In the genomic region with DNA sequence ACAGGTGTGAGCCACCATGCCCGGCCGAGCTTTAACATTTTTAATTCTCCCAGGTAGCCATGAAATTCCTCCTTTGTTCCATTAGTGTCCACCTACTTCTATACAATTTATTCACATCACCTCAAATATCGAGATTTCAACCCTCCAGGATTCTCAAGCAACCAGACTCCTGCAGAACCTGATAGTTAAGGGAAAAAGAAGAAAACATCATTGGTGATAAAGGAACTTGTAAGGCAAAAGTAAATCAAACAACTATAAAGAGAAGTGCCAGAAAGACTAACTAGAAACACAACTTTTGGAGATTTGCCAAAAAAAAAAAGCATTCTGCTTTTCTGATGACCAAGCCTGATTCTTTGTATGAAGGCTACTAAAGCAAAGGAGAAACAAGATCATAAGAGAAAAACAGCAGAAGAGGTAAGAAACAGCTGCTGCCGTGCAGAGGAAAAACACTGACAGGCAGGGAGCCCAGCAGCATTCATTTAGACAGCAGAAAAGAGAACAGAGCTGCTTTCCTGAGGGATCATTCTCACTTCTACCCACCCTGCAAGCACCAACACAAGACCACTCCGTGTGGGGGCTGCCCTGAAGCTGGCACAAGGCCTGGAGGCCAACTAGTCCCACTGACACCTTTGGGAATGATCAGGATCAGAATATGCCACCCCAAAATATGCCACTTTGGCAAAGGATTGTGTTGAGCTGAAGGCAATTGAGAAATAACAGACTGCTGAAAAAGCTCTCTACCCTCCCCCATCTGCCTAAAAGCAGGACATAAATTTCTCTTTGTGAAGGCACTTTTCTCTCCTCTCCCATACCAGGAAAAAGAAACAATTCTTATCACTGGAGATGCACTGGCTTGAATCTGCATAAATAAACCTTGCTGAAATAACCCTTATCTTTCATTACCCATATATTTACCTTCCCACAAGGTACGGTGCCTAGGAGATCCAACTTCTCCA, we compare ENCODE assay signal across 14 cellular contexts.
DNase-seq lines count a peak whose midpoint lies in the region; FAIRE-seq and TF ChIP-seq lines count a peak whose summit lies in the region.
"Had no signal": no experiment of that assay in that cellular context is flagged by ENCODE, and none has a peak within 500 bp of the region (broad histone marks: within the 10 kb centered on the region; RNA-seq: fewer than 3 reads in every experiment).

No MANE protein-coding gene starts in this region.

- H3K4me3 Mint-ChIP-seq in astrocyte (ENCODE audit: unreplicated experiment) (no peak overlapping the region), immature natural killer cell (no peak overlapping the region)
- H3K4me3 Mint-ChIP-seq: dendritic cell treated with granulocyte-macrophage colony-stimulating factor and Interleukin-4, amounts not matched to agents 40 ng/mL and 50 ng/mL, for 4 days; naive B cell; stimulated activated memory B cell treated with anti-CD40 and anti-IgM and Interleukin-4, amounts not matched to agents 10 μg/mL and 1 μg/mL and 100 μg/mL, for 72 hours had no signal

- H3K27ac ChIP-seq in astrocyte (ENCODE audit: low read depth, low read length) (no peak overlapping the region), kidney (ENCODE audit: low read depth in 2 of 2, low read length in 2 of 2) (peak overlapping the region; percentile 18), skin epidermis (peak overlapping the region in 16 of 21 experiments; percentile 5 to 74 (median 54)), RWPE1 (no peak overlapping the region)
- H3K27ac ChIP-seq: WERI-Rb-1 had no signal

- FAIRE-seq in astrocyte (lab: Jason Lieb, UNC), result no peak
- no peak for FAIRE-seq in kidney (lab: Jason Lieb, UNC)

- DNase-seq in KBM-7 (peak; percentile 8), astrocyte (ENCODE audit: low read depth) (no peak), kidney (no peak), kidney tubule cell (ENCODE audit: low spot score) (no peak), CD1c-positive myeloid dendritic cell (ENCODE audit: extremely low spot score) (no peak), immature natural killer cell (no peak), RWPE1 (ENCODE audit: low spot score) (no peak)
- DNase-seq: HCEC 1CT, Karpas-422, naive B cell, WERI-Rb-1 had no signal

- H3K27ac Mint-ChIP-seq in astrocyte (ENCODE audit: unreplicated experiment), result no peak overlapping the region
- no peak overlapping the region for H3K27ac Mint-ChIP-seq in immature natural killer cell
- H3K27ac Mint-ChIP-seq: dendritic cell treated with granulocyte-macrophage colony-stimulating factor and Interleukin-4, amounts not matched to agents 40 ng/mL and 50 ng/mL, for 4 days; naive B cell; stimulated activated memory B cell treated with anti-CD40 and anti-IgM and Interleukin-4, amounts not matched to agents 10 μg/mL and 1 μg/mL and 100 μg/mL, for 72 hours had no signal

- H3K9me3 ChIP-seq in astrocyte (ENCODE audit: insufficient read depth, low read depth, low read length), result no peaks in the 10 kb centered on the region
- H3K9me3 ChIP-seq in kidney (ENCODE audit: control insufficient read depth in 1 of 2, low read length in 2 of 2), result no peaks in the 10 kb centered on the region

- peaks cover 5% of the 10 kb centered on the region for H3K4me1 ChIP-seq in astrocyte (ENCODE audit: insufficient read depth, low read length)
- H3K4me1 ChIP-seq in kidney (ENCODE audit: control insufficient read depth in 1 of 2, insufficient read depth in 1 of 2, low read depth in 1 of 2, low read length in 2 of 2), result peaks cover 10 to 15% of the 10 kb centered on the region in 2 donors

- H3K9ac ChIP-seq in astrocyte (ENCODE audit: low read length) (no peak overlapping the region), kidney (ENCODE audit: low read length in 2 of 2) (no peak overlapping the region)

- H3K9me3 Mint-ChIP-seq in astrocyte (ENCODE audit: unreplicated experiment), result no peaks in the 10 kb centered on the region
- no peaks in the 10 kb centered on the region for H3K9me3 Mint-ChIP-seq in immature natural killer cell
- H3K9me3 Mint-ChIP-seq: dendritic cell treated with granulocyte-macrophage colony-stimulating factor and Interleukin-4, amounts not matched to agents 40 ng/mL and 50 ng/mL, for 4 days; naive B cell; stimulated activated memory B cell treated with anti-CD40 and anti-IgM and Interleukin-4, amounts not matched to agents 10 μg/mL and 1 μg/mL and 100 μg/mL, for 72 hours had no signal

- TF ChIP-seq CTCF in astrocyte (IDR thresholded peaks at IDR 0.05; ENCODE audit: insufficient read depth, low read depth, low read length), result no peak
- no peak for TF ChIP-seq CTCF in kidney (IDR thresholded peaks at IDR 0.05; ENCODE audit: borderline replicate concordance, extremely low read depth, insufficient read depth)
- no peak for TF ChIP-seq CTCF in RWPE1 (conservative IDR thresholded peaks at IDR 0.05; ENCODE audit: low read depth)

- H3K4me1 Mint-ChIP-seq in astrocyte (ENCODE audit: low read depth, unreplicated experiment), result peaks cover 18% of the 10 kb centered on the region
- no peaks in the 10 kb centered on the region for H3K4me1 Mint-ChIP-seq in immature natural killer cell
- H3K4me1 Mint-ChIP-seq: naive B cell; stimulated activated memory B cell treated with anti-CD40 and anti-IgM and Interleukin-4, amounts not matched to agents 10 μg/mL and 1 μg/mL and 100 μg/mL, for 72 hours had no signal

- H3K27me3 Mint-ChIP-seq in astrocyte (ENCODE audit: low read depth, unreplicated experiment), result no peaks in the 10 kb centered on the region
- H3K27me3 Mint-ChIP-seq in immature natural killer cell (ENCODE audit: low read depth in 3 of 3), result peaks cover 0 to 8% (median 4%) of the 10 kb centered on the region in 3 donors
- H3K27me3 Mint-ChIP-seq: dendritic cell treated with granulocyte-macrophage colony-stimulating factor and Interleukin-4, amounts not matched to agents 40 ng/mL and 50 ng/mL, for 4 days had no signal

- no peaks in the 10 kb centered on the region for H4K20me1 ChIP-seq in astrocyte (ENCODE audit: insufficient read depth, low read length)

- H3K79me2 ChIP-seq in astrocyte (ENCODE audit: insufficient read depth, low read length), result no peaks in the 10 kb centered on the region

- CTCF ChIA-PET in RWPE1 (lab: Yijun Ruan, JAX), result interaction anchor here (0.5 to 1.0 kb wide), 7 partner anchors 19 to 556 kb away, joined by 3 to 5 read pairs (median 4); no protein-coding TSS in a partner anchor

- in situ Hi-C loops in KBM-7 (cut with MboI; ENCODE audit: low pct_unique_long_range_greater_than_20kb, low sequenced_read_pairs), result no loop called here

- H3K36me3 Mint-ChIP-seq in astrocyte (ENCODE audit: low read depth, unreplicated experiment) (no peaks in the 10 kb centered on the region), immature natural killer cell (no peaks in the 10 kb centered on the region)
- H3K36me3 Mint-ChIP-seq: naive B cell; stimulated activated memory B cell treated with anti-CD40 and anti-IgM and Interleukin-4, amounts not matched to agents 10 μg/mL and 1 μg/mL and 100 μg/mL, for 72 hours had no signal

- H2AFZ ChIP-seq in astrocyte (ENCODE audit: low read depth, low read length), result no peak overlapping the region

- intact Hi-C loops in kidney (cut with DNase I), result no loop called here

- POLR2A ChIA-PET in RWPE1 (lab: Yijun Ruan, JAX; ENCODE audit: low non-redundant PET), result no interaction called here

- peak overlapping the region; percentile 10 for H3K4me2 ChIP-seq in astrocyte (ENCODE audit: low read length)

- H3K36me3 ChIP-seq in astrocyte (ENCODE audit: insufficient read depth, low read length), result no peaks in the 10 kb centered on the region
- no peaks in the 10 kb centered on the region for H3K36me3 ChIP-seq in kidney (ENCODE audit: control insufficient read depth in 1 of 2, insufficient read depth in 2 of 2, low read length in 2 of 2)
- H3K36me3 ChIP-seq: WERI-Rb-1 had no signal

- H3K27me3 ChIP-seq in astrocyte (ENCODE audit: insufficient read depth, low read length), result no peaks in the 10 kb centered on the region

- H3K4me3 ChIP-seq in astrocyte (ENCODE audit: insufficient read depth, low read depth, low read length) (no peak overlapping the region), kidney (ENCODE audit: low read length in 2 of 2) (peak overlapping the region; percentile 6 to 28), skin epidermis (no peak overlapping the region)

Comparison
In these comparisons a context has a peak if more than half of its experiments do, and no peak if none do; other contexts are left out.
1. H3K27ac ChIP-seq: peak in kidney (2 of 2) and skin epidermis (16 of 21); none in astrocyte (single experiment) and RWPE1 (single experiment).
2. H3K4me3 ChIP-seq: peak in kidney (2 of 2); none in astrocyte (single experiment) and skin epidermis (0 of 7).